24 cellular contexts compared by ENCODE assay signal in the genomic region with DNA sequence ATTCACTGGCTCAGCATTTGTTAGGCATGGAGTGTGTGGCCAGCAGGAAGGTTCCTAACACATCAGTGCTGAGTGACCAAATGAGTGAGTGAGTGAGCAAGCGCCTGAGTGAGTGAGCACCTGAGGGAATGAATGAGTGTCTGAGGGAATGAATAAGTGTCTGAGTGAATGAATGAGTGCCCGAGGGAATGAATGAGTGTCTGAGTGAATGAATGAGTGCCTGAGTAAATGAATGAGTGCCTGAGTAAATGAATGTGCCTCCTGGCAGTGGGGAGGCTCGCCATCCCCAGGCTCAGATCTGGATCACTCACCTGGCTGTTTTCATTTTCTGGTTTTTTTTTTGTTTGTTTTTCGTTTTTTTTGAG. TPM values are rescaled to one million over a fixed set of nuclear protein-coding genes. Genes with fewer than 3 reads are reported as not detected.
DNase-seq lines count a peak whose midpoint lies in the region; ATAC-seq and TF ChIP-seq lines count a peak whose summit lies in the region.
"Had no signal": no experiment of that assay in that cellular context is flagged by ENCODE, and none has a peak within 500 bp of the region (broad histone marks: within the 10 kb centered on the region; RNA-seq: fewer than 3 reads in every experiment).

No MANE protein-coding gene starts in this region.

- H3K4me1 Mint-ChIP-seq in neural progenitor cell: peaks cover 54% of the 10 kb centered on the region
- H3K4me1 Mint-ChIP-seq in CD14-positive monocyte: peaks cover 15% of the 10 kb centered on the region

- H3K27me3 ChIP-seq in RWPE2 (ENCODE audit: insufficient read depth, poor library complexity, severe bottlenecking) (no peaks in the 10 kb centered on the region), ectodermal cell (ENCODE audit: control insufficient read depth, insufficient read depth, low read length, poor library complexity, severe bottlenecking) (no peaks in the 10 kb centered on the region), neural progenitor cell (no peaks in the 10 kb centered on the region)
- H3K27me3 ChIP-seq: ascending aorta, heart right ventricle, stomach, tibial nerve had no signal

- H3K27ac ChIP-seq in RWPE2 (ENCODE audit: poor library complexity, severe bottlenecking): peak overlapping the region; percentile 11
- H3K27ac ChIP-seq in ectodermal cell (ENCODE audit: insufficient read depth, low read depth, low read length, poor library complexity, severe bottlenecking): peak overlapping the region; percentile 55
- H3K27ac ChIP-seq in neural progenitor cell: no peak overlapping the region
- H3K27ac ChIP-seq: ascending aorta, heart right ventricle, KMS-11, stomach, tibial nerve had no signal

- no peak overlapping the region for H2AFZ ChIP-seq in neural progenitor cell (replicated peaks)

- H3K4me3 ChIP-seq in RWPE2 (ENCODE audit: severe bottlenecking) (no peak overlapping the region), ectodermal cell (ENCODE audit: insufficient read depth, low read depth, low read length) (no peak overlapping the region), neural progenitor cell (no peak overlapping the region)
- H3K4me3 ChIP-seq: ascending aorta, HAP-1, heart right ventricle, stomach, tibial nerve had no signal

- H3K27ac Mint-ChIP-seq in neural progenitor cell (peak overlapping the region; percentile 93), CD14-positive monocyte (no peak overlapping the region)

- H3K36me3 ChIP-seq in RWPE2 (ENCODE audit: low read depth) (no peaks in the 10 kb centered on the region), ectodermal cell (ENCODE audit: control insufficient read depth, insufficient read depth, low read length) (no peaks in the 10 kb centered on the region), neural progenitor cell (no peaks in the 10 kb centered on the region)
- H3K36me3 ChIP-seq: ascending aorta, HAP-1, heart right ventricle, stomach, tibial nerve had no signal

- H3K9ac ChIP-seq in neural progenitor cell: no peak overlapping the region
- H3K9ac ChIP-seq: KMS-11 had no signal

- WGBS in ectodermal cell, 2 experiments: 75 to 79% methylated on average over 4 of the region's 4 CpGs

- peaks cover 17% of the 10 kb centered on the region for H3F3A ChIP-seq in neural progenitor cell (ENCODE audit: low read depth)

- H3K36me3 Mint-ChIP-seq in neural progenitor cell (peaks cover 1% of the 10 kb centered on the region), CD14-positive monocyte (no peaks in the 10 kb centered on the region)

- peak overlapping the region; percentile 48 for H3K4me2 ChIP-seq in neural progenitor cell
- H3K4me2 ChIP-seq: KMS-11 had no signal

- H3K79me2 ChIP-seq in neural progenitor cell (ENCODE audit: low read depth): no peaks in the 10 kb centered on the region

- peaks cover 11% of the 10 kb centered on the region for H3K4me1 ChIP-seq in RWPE2 (ENCODE audit: insufficient read depth, poor library complexity, severe bottlenecking)
- peaks cover 42% of the 10 kb centered on the region for H3K4me1 ChIP-seq in ectodermal cell (ENCODE audit: control insufficient read depth, insufficient read depth, low read length)
- H3K4me1 ChIP-seq in neural progenitor cell: peaks cover 45% of the 10 kb centered on the region
- H3K4me1 ChIP-seq: ascending aorta had no signal

- H3K4me3 Mint-ChIP-seq in neural progenitor cell (no peak overlapping the region), CD14-positive monocyte (no peak overlapping the region)
- H3K4me3 Mint-ChIP-seq: activated naive CD4-positive, alpha-beta T cell treated with anti-CD3 and anti-CD28 coated beads, Interleukin-2, amount 50 U/mL, for 24 hours; neural crest cell; T-helper 1 cell treated with Interleukin-12 subunit alpha and Interleukin-12 subunit beta and Interleukin-4 antibody, amounts not matched to agents 30 μg/mL and 1 μg/mL, for 36 hours had no signal

- no peaks in the 10 kb centered on the region for H3K9me3 ChIP-seq in RWPE2 (ENCODE audit: severe bottlenecking)
- no peaks in the 10 kb centered on the region for H3K9me3 ChIP-seq in ectodermal cell (ENCODE audit: control insufficient read depth, low read length)
- H3K9me3 ChIP-seq in neural progenitor cell (ENCODE audit: low read depth): no peaks in the 10 kb centered on the region
- H3K9me3 ChIP-seq: ascending aorta, HAP-1, heart right ventricle, stomach, tibial nerve had no signal

- ATAC-seq in RWPE2 (ENCODE audit: low read depth): no peak
- ATAC-seq: heart right ventricle, sciatic nerve had no signal

- intact Hi-C loops in CD14-positive monocyte (cut with micrococcal nuclease): no loop called here

- H4K20me1 ChIP-seq in neural progenitor cell (ENCODE audit: low read depth): peaks cover 30% of the 10 kb centered on the region

- H3K27me3 Mint-ChIP-seq in neural progenitor cell (ENCODE audit: insufficient read depth, low read depth) (peaks cover 15% of the 10 kb centered on the region), CD14-positive monocyte (ENCODE audit: low read depth in 3 of 3) (peaks cover 3 to 20% (median 9%) of the 10 kb centered on the region in 3 donors)
- H3K27me3 Mint-ChIP-seq: activated CD4-positive, alpha-beta T cell treated with anti-CD3 and anti-CD28 coated beads, Interleukin-2, amount 10 ng/mL, durations not matched to agents 7 days and 5 days; activated naive CD4-positive, alpha-beta T cell treated with anti-CD3 and anti-CD28 coated beads, Interleukin-2, amount 50 U/mL, for 24 hours had no signal

- no peak for TF ChIP-seq CTCF in RWPE2 (IDR thresholded peaks at IDR 0.05; ENCODE audit: poor library complexity, severe bottlenecking)
- no peak for TF ChIP-seq CTCF in neural progenitor cell (IDR thresholded peaks at IDR 0.05)
- TF ChIP-seq CTCF in CD14-positive monocyte (IDR thresholded peaks at IDR 0.05): no peak

- DNase-seq in DMS53 (lab: John Stamatoyannopoulos, UW): peak; percentile 72
- no peak for DNase-seq in RWPE2 (ENCODE audit: low spot score)
- DNase-seq in neural progenitor cell (ENCODE audit: low spot score): no peak
- DNase-seq in activated CD4-positive, alpha-beta T cell treated with anti-CD3 and anti-CD28 coated beads for 48 hours: no peak
- DNase-seq in cerebellum (ENCODE audit: low spot score): no peak
- DNase-seq in CD14-positive monocyte (ENCODE audit: low spot score): no peak
- DNase-seq: activated CD4-positive, alpha-beta T cell treated with anti-CD3 and anti-CD28 coated beads, Interleukin-2, amount 10 ng/mL, durations not matched to agents 7 days and 5 days; AML-193; cerebellar nuclear complex; effector CD4-positive, alpha-beta T cell; foreskin fibroblast; heart right ventricle; MV-4-11; NCI-H526 treated with DMSO at 0.1 percent for 48 hours; stomach had no signal

- H3K9me3 Mint-ChIP-seq in neural progenitor cell (no peaks in the 10 kb centered on the region), CD14-positive monocyte (peaks cover 0 to 2% (median 0%) of the 10 kb centered on the region in 7 donors)
- H3K9me3 Mint-ChIP-seq: activated naive CD4-positive, alpha-beta T cell treated with anti-CD3 and anti-CD28 coated beads, Interleukin-2, amount 50 U/mL, for 24 hours had no signal

RNA-seq across cellular contexts. Expression of gene TCF20, which starts 52.1 kb away (rescaled TPM):
- polyA plus RNA-seq in ectodermal cell (2013, experiment 1 of 4): 36.7 TPM
- polyA plus RNA-seq in ectodermal cell (2013, experiment 2 of 4): 40.7 TPM
- 27.6 TPM for polyA plus RNA-seq in ectodermal cell (2013, experiment 3 of 4)
- polyA plus RNA-seq in ectodermal cell (2013, experiment 4 of 4): 29.2 TPM
- total RNA-seq in neural progenitor cell (ENCODE audit: low replicate concordance): 53.7 and 67.4 TPM in 2 replicates
- 33.2 TPM for total RNA-seq in cerebellum
- under 1 TPM; 0.67 to 0.99 TPM for polyA plus RNA-seq in CD14-positive monocyte
